Comparison of ENCODE assay signal across 9 cellular contexts in genomic region chr2:133568172-133568571, GRCh38. TPM values are rescaled to one million over a fixed set of nuclear protein-coding genes. Genes with fewer than 3 reads are reported as not detected.
A peak's percentile ranks its signal among the peaks of the same experiment; 100 is the strongest.
DNase-seq lines count a peak whose midpoint lies in the region; ATAC-seq and TF ChIP-seq lines count a peak whose summit lies in the region.
"Had no signal": no experiment of that assay in that cellular context is flagged by ENCODE, and none has a peak within 500 bp of the region (broad histone marks: within the 10 kb centered on the region; RNA-seq: fewer than 3 reads in every experiment).

Gene NCKAP5 (minus strand): TSS chr2:133568463. CDS start chr2:133517526, 50,937 bp downstream.

- no peaks in the 10 kb centered on the region for H3K9me3 ChIP-seq in esophagus muscularis mucosa
- no peaks in the 10 kb centered on the region for H3K9me3 ChIP-seq in upper lobe of left lung

- TF ChIP-seq EP300 in esophagus muscularis mucosa (IDR thresholded peaks at IDR 0.05) (no peak), upper lobe of left lung (IDR thresholded peaks at IDR 0.05) (no peak)

- H3K4me3 ChIP-seq in esophagus muscularis mucosa (peak within 1 kb of the TSS; percentile 31 to 51 (median 36)), upper lobe of left lung (peak within 1 kb of the TSS; percentile 1 to 40 (median 24))

- H3K27me3 ChIP-seq in esophagus muscularis mucosa (no peaks in the 10 kb centered on the region), upper lobe of left lung (no peaks in the 10 kb centered on the region)

- H3K4me1 ChIP-seq in esophagus muscularis mucosa (peaks cover 10 to 20% (median 15%) of the 10 kb centered on the region in 4 donors), upper lobe of left lung (peaks cover 7 to 12% (median 11%) of the 10 kb centered on the region in 4 donors)

- CTCF ChIA-PET in activated naive CD4-positive, alpha-beta T cell treated with anti-CD3 and anti-CD28 coated beads, Interleukin-2, amount 10 ng/mL, durations not matched to agents 7 days and 5 days (lab: Charles Lee): no interaction called here

- no peak within 1 kb of the TSS for H3K4me3 Mint-ChIP-seq in activated naive CD4-positive, alpha-beta T cell treated with anti-CD3 and anti-CD28 coated beads, Interleukin-2, amount 10 ng/mL, durations not matched to agents 7 days and 5 days

- ATAC-seq in upper lobe of left lung (ENCODE audit: low FRiP score in 2 of 2): no peak

- H3K27ac Mint-ChIP-seq in activated naive CD4-positive, alpha-beta T cell treated with anti-CD3 and anti-CD28 coated beads, Interleukin-2, amount 10 ng/mL, durations not matched to agents 7 days and 5 days: no peak within 1 kb of the TSS
- H3K27ac Mint-ChIP-seq: CD14-positive monocyte had no signal

- H3K36me3 Mint-ChIP-seq in activated naive CD4-positive, alpha-beta T cell treated with anti-CD3 and anti-CD28 coated beads, Interleukin-2, amount 10 ng/mL, durations not matched to agents 7 days and 5 days: no peaks in the 10 kb centered on the region
- H3K36me3 Mint-ChIP-seq: CD14-positive monocyte had no signal

- no peak within 1 kb of the TSS for H3K27ac ChIP-seq in esophagus muscularis mucosa (replicated peaks in 1 of 4)
- H3K27ac ChIP-seq in upper lobe of left lung: peak within 1 kb of the TSS in 2 of 4 donors; percentile 40 to 56

- intact Hi-C loops in esophagus muscularis mucosa (cut with DNase I): no loop called here

- peaks cover 7% of the 10 kb centered on the region for H3K27me3 Mint-ChIP-seq in activated naive CD4-positive, alpha-beta T cell treated with anti-CD3 and anti-CD28 coated beads, Interleukin-2, amount 10 ng/mL, durations not matched to agents 7 days and 5 days

- WGBS in esophagus muscularis mucosa: 5% methylated on average over 12 of the region's 12 CpGs
- 4 to 5% methylated on average over 12 of the region's 12 CpGs for WGBS in upper lobe of left lung, 2 donors

- peak in 1 of 3 experiments; percentile 26 for TF ChIP-seq CTCF in esophagus muscularis mucosa (IDR thresholded peaks at IDR 0.05)
- no peak for TF ChIP-seq CTCF in upper lobe of left lung (IDR thresholded peaks at IDR 0.05)

- no peaks in the 10 kb centered on the region for H3K36me3 ChIP-seq in esophagus muscularis mucosa
- H3K36me3 ChIP-seq in upper lobe of left lung: no peaks in the 10 kb centered on the region

- H3K4me1 Mint-ChIP-seq in activated naive CD4-positive, alpha-beta T cell treated with anti-CD3 and anti-CD28 coated beads, Interleukin-2, amount 10 ng/mL, durations not matched to agents 7 days and 5 days: no peaks in the 10 kb centered on the region
- H3K4me1 Mint-ChIP-seq: CD14-positive monocyte had no signal

- DNase-seq in NCI-H748 (lab: John Stamatoyannopoulos, UW; ENCODE audit: unreplicated experiment) (peak; percentile 60), NCI-H748 treated with DMSO at 0.1 percent for 48 hours (lab: John Stamatoyannopoulos, UW) (no peak), esophagus muscularis mucosa (ENCODE audit: extremely low spot score) (no peak), midbrain (lab: John Stamatoyannopoulos, UW) (peak; percentile 38), upper lobe of left lung (peak in 1 of 2 donors; percentile 6), GDM1 (lab: John Stamatoyannopoulos, UW) (no peak), NCI-H2171 treated with DMSO at 0.1 percent for 48 hours (lab: John Stamatoyannopoulos, UW) (no peak)
- DNase-seq in activated naive CD4-positive, alpha-beta T cell treated with anti-CD3 and anti-CD28 coated beads, Interleukin-2, amount 10 ng/mL, durations not matched to agents 7 days and 5 days: no peak

- no peak for TF ChIP-seq POLR2A in esophagus muscularis mucosa (IDR thresholded peaks at IDR 0.05; ENCODE audit: low read depth)
- TF ChIP-seq POLR2A in upper lobe of left lung (IDR thresholded peaks at IDR 0.05): no peak

- H3K9me3 Mint-ChIP-seq in activated naive CD4-positive, alpha-beta T cell treated with anti-CD3 and anti-CD28 coated beads, Interleukin-2, amount 10 ng/mL, durations not matched to agents 7 days and 5 days: no peaks in the 10 kb centered on the region

RNA-seq across cellular contexts. Expression of gene NCKAP5, which starts in this region (rescaled TPM):
- total RNA-seq in esophagus muscularis mucosa (1 to 10 TPM in 2 of 4 donors, under 1 TPM in 2; 0.33 to 1.8 (median 1.0) TPM), upper lobe of left lung (10 to 100 TPM; 22.1 to 51.1 (median 41.4) TPM)

Comparison
In these comparisons a context has a peak if more than half of its experiments do, and no peak if none do; other contexts are left out.
1. RNA of gene NCKAP5 (total RNA-seq): 22.1 to 51.1 TPM in upper lobe of left lung; 0.33 to 1.8 TPM in esophagus muscularis mucosa; every median in the first group is over 4 times any median in the second.
2. DNase-seq: peak in NCI-H748 (single experiment) and midbrain (single experiment); none in NCI-H748 treated with DMSO at 0.1 percent for 48 hours (single experiment), esophagus muscularis mucosa (single experiment), GDM1 (single experiment), activated naive CD4-positive, alpha-beta T cell treated with anti-CD3 and anti-CD28 coated beads, Interleukin-2, amount 10 ng/mL, durations not matched to agents 7 days and 5 days (single experiment) and NCI-H2171 treated with DMSO at 0.1 percent for 48 hours (single experiment).